Comparison of ENCODE assay signal across 1 cellular context in genomic region chr7:2357165-2357564, GRCh38.
TF ChIP-seq lines count a peak whose summit lies in the region.

No MANE protein-coding gene starts in this region.

TF ChIP-seq in endothelial cell of umbilical vein, 7 proteins besides CTCF, POLR2A, EP300 and RAD21:
- no peak for TF ChIP-seq MAX (IDR thresholded peaks at IDR 0.05; ENCODE audit: insufficient read depth, insufficient read length)
- no peak for TF ChIP-seq FOS (IDR thresholded peaks at IDR 0.05; ENCODE audit: borderline replicate concordance, insufficient read depth, low read length)
- no peak for TF ChIP-seq JUN (IDR thresholded peaks at IDR 0.05; ENCODE audit: borderline replicate concordance, insufficient read depth, insufficient read length, low read depth)
- no peak for TF ChIP-seq GATA2 (IDR thresholded peaks at IDR 0.05; ENCODE audit: insufficient read depth, insufficient read length, low read depth, low read length)
- TF ChIP-seq MYC (IDR thresholded peaks at IDR 0.05; ENCODE audit: low read depth, low read length), result no peak
- no peak for TF ChIP-seq POLR2AphosphoS5 (IDR thresholded peaks at IDR 0.05; ENCODE audit: insufficient read depth, low read depth, low read length)
- TF ChIP-seq EZH2 (IDR thresholded peaks at IDR 0.05; ENCODE audit: borderline replicate concordance, low read depth, low read length, severe bottlenecking), result no peak
